In genomic region chr19:13102416-13102665, GRCh38 we compare ENCODE assay signal across 1 cellular context.
TF ChIP-seq lines count a peak whose summit lies in the region.

No MANE protein-coding gene starts in this region.

TF ChIP-seq in HepG2, 621 proteins besides CTCF, POLR2A, EP300 and RAD21 (continued from another document):
- no peak for TF ChIP-seq ARID5B (CRISPR knock-in tag; IDR thresholded peaks at IDR 0.05)
- TF ChIP-seq EED (CRISPR knock-in tag; IDR thresholded peaks at IDR 0.05): peak; percentile 63; the same call in 1 of the 2 replicates
- 0 out of 2 replicates have a peak, but pooled peaks have one; percentile 45 for TF ChIP-seq ARID2 (CRISPR knock-in tag; IDR thresholded peaks at IDR 0.05; ENCODE audit: borderline replicate concordance)
- peak; percentile 46; the same call in 1 of the 2 replicates for TF ChIP-seq ZNF670 (CRISPR knock-in tag; IDR thresholded peaks at IDR 0.05; ENCODE audit: borderline replicate concordance)
- TF ChIP-seq ZSCAN12 (CRISPR knock-in tag; IDR thresholded peaks at IDR 0.05): no peak
- TF ChIP-seq SNAPC4 (CRISPR knock-in tag; IDR thresholded peaks at IDR 0.05): peak; percentile 98
- peak; percentile 91 for TF ChIP-seq CHD2 (IDR thresholded peaks at IDR 0.05; ENCODE audit: low read depth, low read length)
- peak; percentile 73; the same call in 1 of the 2 replicates for TF ChIP-seq ZNF747 (CRISPR knock-in tag; IDR thresholded peaks at IDR 0.05; ENCODE audit: borderline replicate concordance)
- 0 out of 2 replicates have a peak, but pooled peaks have one; percentile 40 for TF ChIP-seq ZNF605 (CRISPR knock-in tag; IDR thresholded peaks at IDR 0.05)
- TF ChIP-seq BORCS8-MEF2B (CRISPR knock-in tag; IDR thresholded peaks at IDR 0.05): peak; percentile 61; the same call in 1 of the 2 replicates
- no peak for TF ChIP-seq PAF1 (CRISPR knock-in tag; IDR thresholded peaks at IDR 0.05)
- 0 out of 2 replicates have a peak, but pooled peaks have one; percentile 34 for TF ChIP-seq ZNF205 (CRISPR knock-in tag; IDR thresholded peaks at IDR 0.05)
- TF ChIP-seq ZGPAT (CRISPR knock-in tag; IDR thresholded peaks at IDR 0.05): no peak
- no peak for TF ChIP-seq ZNF572 (CRISPR knock-in tag; IDR thresholded peaks at IDR 0.05)
- 0 out of 2 replicates have a peak, but pooled peaks have one; percentile 12 for TF ChIP-seq ZBTB7A (CRISPR knock-in tag; IDR thresholded peaks at IDR 0.05)
- no peak for TF ChIP-seq XRCC5 (optimal IDR thresholded peaks at IDR 0.05; ENCODE audit: low read length)
- no peak for TF ChIP-seq TCF7 (IDR thresholded peaks at IDR 0.05; ENCODE audit: low read depth)
- TF ChIP-seq ZSCAN21 (CRISPR knock-in tag; IDR thresholded peaks at IDR 0.05; ENCODE audit: borderline replicate concordance): 0 out of 2 replicates have a peak, but pooled peaks have one; percentile 22
- TF ChIP-seq ZNF501 (CRISPR knock-in tag; IDR thresholded peaks at IDR 0.05): no peak
- 0 out of 2 replicates have a peak, but pooled peaks have one; percentile 25 for TF ChIP-seq ZSCAN31 (CRISPR knock-in tag; IDR thresholded peaks at IDR 0.05; ENCODE audit: low read depth)
- TF ChIP-seq KMT2B (CRISPR knock-in tag; IDR thresholded peaks at IDR 0.05): 0 out of 2 replicates have a peak, but pooled peaks have one; percentile 15
- TF ChIP-seq SNAPC2 (CRISPR knock-in tag; IDR thresholded peaks at IDR 0.05): peak; percentile 60; the same call in 1 of the 2 replicates
- TF ChIP-seq ZNF230 (CRISPR knock-in tag; IDR thresholded peaks at IDR 0.05): no peak
- TF ChIP-seq SP4 (CRISPR knock-in tag; IDR thresholded peaks at IDR 0.05): peak; percentile 60; the same call in 1 of the 2 replicates
- peak; percentile 83 for TF ChIP-seq ZFX (CRISPR knock-in tag; IDR thresholded peaks at IDR 0.05; ENCODE audit: low read depth)
- TF ChIP-seq ASH2L (IDR thresholded peaks at IDR 0.05; ENCODE audit: insufficient read length, low read depth, low read length): peak; percentile 27
- no peak for TF ChIP-seq NONO (IDR thresholded peaks at IDR 0.05)
- 0 out of 2 replicates have a peak, but pooled peaks have one; percentile 48 for TF ChIP-seq NONO (CRISPR knock-in tag; conservative IDR thresholded peaks at IDR 0.05)
- peak; percentile 73; the same call in 1 of the 2 replicates for TF ChIP-seq ZBTB42 (CRISPR knock-in tag; IDR thresholded peaks at IDR 0.05)
- TF ChIP-seq HIVEP1 (CRISPR knock-in tag; IDR thresholded peaks at IDR 0.05): peak; percentile 63
- no peak for TF ChIP-seq ZBTB8A (CRISPR knock-in tag; IDR thresholded peaks at IDR 0.05; ENCODE audit: borderline replicate concordance, low read depth)
- peak; percentile 18; the same call in 1 of the 2 replicates for TF ChIP-seq HDAC2 (CRISPR knock-in tag; IDR thresholded peaks at IDR 0.05)
TF ChIP-seq in HepG2: peak in this region for 40.
